1 cellular context compared by ENCODE assay signal in the genomic region with DNA sequence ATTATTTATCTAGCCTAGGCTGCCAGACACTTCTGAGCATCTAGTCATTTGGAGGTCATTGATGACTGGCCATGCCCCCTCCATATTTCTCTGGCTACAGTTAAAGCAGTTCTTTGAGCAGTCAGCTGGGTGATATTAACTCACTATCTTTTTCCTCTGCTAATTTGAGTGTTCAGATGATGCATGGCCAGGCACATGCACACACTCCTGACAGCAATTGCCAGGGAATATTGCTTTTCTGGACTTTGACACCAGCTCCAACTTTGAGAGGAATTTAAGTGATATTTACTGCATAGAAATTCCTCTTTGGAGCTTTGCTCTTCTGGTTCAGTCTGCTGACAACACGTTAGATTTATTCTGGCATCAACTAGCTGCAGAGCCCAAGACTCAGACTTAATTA.
TF ChIP-seq lines count a peak whose summit lies in the region.

No MANE protein-coding gene starts in this region.

TF ChIP-seq in GM23338, 12 proteins besides CTCF, POLR2A, EP300 and RAD21 (continued from another document):
- TF ChIP-seq EZH2phosphoT487 (IDR thresholded peaks at IDR 0.05; ENCODE audit: unreplicated experiment) (no peak), ETS1 (IDR thresholded peaks at IDR 0.05) (no peak), JUNB (IDR thresholded peaks at IDR 0.05; ENCODE audit: unreplicated experiment) (no peak), ZNF114 (CRISPR knock-in tag; IDR thresholded peaks at IDR 0.05) (no peak), NANOG (IDR thresholded peaks at IDR 0.05; ENCODE audit: borderline replicate concordance) (no peak), CREB1 (CRISPR knock-in tag; IDR thresholded peaks at IDR 0.05; ENCODE audit: low read depth) (no peak), ZNF331 (CRISPR knock-in tag; IDR thresholded peaks at IDR 0.05; ENCODE audit: low read depth) (no peak), EZH2 (IDR thresholded peaks at IDR 0.05; ENCODE audit: low read depth, unreplicated experiment) (no peak)
- TF ChIP-seq, protein P1, sequence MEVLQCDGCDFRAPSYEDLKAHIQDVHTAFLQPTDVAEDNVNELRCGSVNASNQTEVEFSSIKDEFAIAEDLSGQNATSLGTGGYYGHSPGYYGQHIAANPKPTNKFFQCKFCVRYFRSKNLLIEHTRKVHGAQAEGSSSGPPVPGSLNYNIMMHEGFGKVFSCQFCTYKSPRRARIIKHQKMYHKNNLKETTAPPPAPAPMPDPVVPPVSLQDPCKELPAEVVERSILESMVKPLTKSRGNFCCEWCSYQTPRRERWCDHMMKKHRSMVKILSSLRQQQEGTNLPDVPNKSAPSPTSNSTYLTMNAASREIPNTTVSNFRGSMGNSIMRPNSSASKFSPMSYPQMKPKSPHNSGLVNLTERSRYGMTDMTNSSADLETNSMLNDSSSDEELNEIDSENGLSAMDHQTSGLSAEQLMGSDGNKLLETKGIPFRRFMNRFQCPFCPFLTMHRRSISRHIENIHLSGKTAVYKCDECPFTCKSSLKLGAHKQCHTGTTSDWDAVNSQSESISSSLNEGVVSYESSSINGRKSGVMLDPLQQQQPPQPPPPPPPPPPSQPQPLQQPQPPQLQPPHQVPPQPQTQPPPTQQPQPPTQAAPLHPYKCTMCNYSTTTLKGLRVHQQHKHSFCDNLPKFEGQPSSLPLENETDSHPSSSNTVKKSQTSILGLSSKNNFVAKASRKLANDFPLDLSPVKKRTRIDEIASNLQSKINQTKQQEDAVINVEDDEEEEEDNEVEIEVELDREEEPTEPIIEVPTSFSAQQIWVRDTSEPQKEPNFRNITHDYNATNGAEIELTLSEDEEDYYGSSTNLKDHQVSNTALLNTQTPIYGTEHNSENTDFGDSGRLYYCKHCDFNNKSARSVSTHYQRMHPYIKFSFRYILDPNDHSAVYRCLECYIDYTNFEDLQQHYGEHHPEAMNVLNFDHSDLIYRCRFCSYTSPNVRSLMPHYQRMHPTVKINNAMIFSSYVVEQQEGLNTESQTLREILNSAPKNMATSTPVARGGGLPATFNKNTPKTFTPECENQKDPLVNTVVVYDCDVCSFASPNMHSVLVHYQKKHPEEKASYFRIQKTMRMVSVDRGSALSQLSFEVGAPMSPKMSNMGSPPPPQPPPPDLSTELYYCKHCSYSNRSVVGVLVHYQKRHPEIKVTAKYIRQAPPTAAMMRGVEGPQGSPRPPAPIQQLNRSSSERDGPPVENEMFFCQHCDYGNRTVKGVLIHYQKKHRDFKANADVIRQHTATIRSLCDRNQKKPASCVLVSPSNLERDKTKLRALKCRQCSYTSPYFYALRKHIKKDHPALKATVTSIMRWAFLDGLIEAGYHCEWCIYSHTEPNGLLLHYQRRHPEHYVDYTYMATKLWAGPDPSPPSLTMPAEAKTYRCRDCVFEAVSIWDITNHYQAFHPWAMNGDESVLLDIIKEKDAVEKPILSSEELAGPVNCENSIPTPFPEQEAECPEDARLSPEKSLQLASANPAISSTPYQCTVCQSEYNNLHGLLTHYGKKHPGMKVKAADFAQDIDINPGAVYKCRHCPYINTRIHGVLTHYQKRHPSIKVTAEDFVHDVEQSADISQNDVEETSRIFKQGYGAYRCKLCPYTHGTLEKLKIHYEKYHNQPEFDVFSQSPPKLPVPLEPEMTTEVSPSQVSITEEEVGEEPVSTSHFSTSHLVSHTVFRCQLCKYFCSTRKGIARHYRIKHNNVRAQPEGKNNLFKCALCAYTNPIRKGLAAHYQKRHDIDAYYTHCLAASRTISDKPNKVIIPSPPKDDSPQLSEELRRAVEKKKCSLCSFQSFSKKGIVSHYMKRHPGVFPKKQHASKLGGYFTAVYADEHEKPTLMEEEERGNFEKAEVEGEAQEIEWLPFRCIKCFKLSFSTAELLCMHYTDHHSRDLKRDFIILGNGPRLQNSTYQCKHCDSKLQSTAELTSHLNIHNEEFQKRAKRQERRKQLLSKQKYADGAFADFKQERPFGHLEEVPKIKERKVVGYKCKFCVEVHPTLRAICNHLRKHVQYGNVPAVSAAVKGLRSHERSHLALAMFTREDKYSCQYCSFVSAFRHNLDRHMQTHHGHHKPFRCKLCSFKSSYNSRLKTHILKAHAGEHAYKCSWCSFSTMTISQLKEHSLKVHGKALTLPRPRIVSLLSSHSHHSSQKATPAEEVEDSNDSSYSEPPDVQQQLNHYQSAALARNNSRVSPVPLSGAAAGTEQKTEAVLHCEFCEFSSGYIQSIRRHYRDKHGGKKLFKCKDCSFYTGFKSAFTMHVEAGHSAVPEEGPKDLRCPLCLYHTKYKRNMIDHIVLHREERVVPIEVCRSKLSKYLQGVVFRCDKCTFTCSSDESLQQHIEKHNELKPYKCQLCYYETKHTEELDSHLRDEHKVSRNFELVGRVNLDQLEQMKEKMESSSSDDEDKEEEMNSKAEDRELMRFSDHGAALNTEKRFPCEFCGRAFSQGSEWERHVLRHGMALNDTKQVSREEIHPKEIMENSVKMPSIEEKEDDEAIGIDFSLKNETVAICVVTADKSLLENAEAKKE (CRISPR knock-in tag; IDR thresholded peaks at IDR 0.05), result no peak
TF ChIP-seq in GM23338: peak in this region for 0.
